ENCODE assay signal across 14 cellular contexts in genomic region chr14:82999802-83000201, GRCh38.
DNase-seq lines count a peak whose midpoint lies in the region; ATAC-seq and TF ChIP-seq lines count a peak whose summit lies in the region.
"Had no signal": no experiment of that assay in that cellular context is flagged by ENCODE, and none has a peak within 500 bp of the region (broad histone marks: within the 10 kb centered on the region; RNA-seq: fewer than 3 reads in every experiment).

No MANE protein-coding gene starts in this region.

- CTCF ChIA-PET in BJ (lab: Yijun Ruan, JAX): interaction anchor here (0.9 kb wide), 1 partner anchor 301 kb away, joined by 3 read pairs; no protein-coding TSS in a partner anchor

- TF ChIP-seq CTCF in BJ (IDR thresholded peaks at IDR 0.05; ENCODE audit: insufficient read depth, low read depth, low read length): peak; percentile 34; the same call in 1 of the 2 replicates
- peak; percentile 39; the same call in 1 of the 2 replicates for TF ChIP-seq CTCF in HFFc6 (IDR thresholded peaks at IDR 0.05)
- TF ChIP-seq CTCF in VCaP (conservative IDR thresholded peaks at IDR 0.05): peak; percentile 17; the same call in 1 of the 2 replicates

- peaks cover 20% of the 10 kb centered on the region for H3K9me3 Mint-ChIP-seq in HFFc6
- H3K9me3 Mint-ChIP-seq: activated naive CD4-positive, alpha-beta T cell treated with anti-CD3 and anti-CD28 coated beads, Interleukin-2, amount 50 U/mL, for 24 hours had no signal

- no peaks in the 10 kb centered on the region for H3K36me3 ChIP-seq in BJ (ENCODE audit: control insufficient read depth, insufficient read depth, low read length)
- H3K36me3 ChIP-seq: heart right ventricle, sigmoid colon, uterus had no signal

- DNase-seq in BJ (ENCODE audit: low read depth): no peak
- DNase-seq in HFFc6: no peak
- peak; percentile 12 for DNase-seq in iPS-NIHi7 (ENCODE audit: extremely low spot score)
- DNase-seq in GF-D8 (lab: John Stamatoyannopoulos, UW): no peak
- DNase-seq: activated CD4-positive, alpha-beta T cell treated with anti-CD3 and anti-CD28 coated beads, Interleukin-2, amount 50 U/mL, for 4 hours; heart right ventricle; sigmoid colon; uterus had no signal

- H3K27ac Mint-ChIP-seq in HFFc6: no peak overlapping the region
- H3K27ac Mint-ChIP-seq: activated naive CD4-positive, alpha-beta T cell treated with anti-CD3 and anti-CD28 coated beads, Interleukin-2, amount 50 U/mL, for 24 hours; IgD-negative memory B cell had no signal

- no peak for ATAC-seq in HG02884 (IDR thresholded peaks at IDR 0.05; ENCODE audit: unreplicated experiment)
- ATAC-seq in HG02571 (IDR thresholded peaks at IDR 0.05; ENCODE audit: unreplicated experiment): no peak
- no peak for ATAC-seq in HG03469 (IDR thresholded peaks at IDR 0.05; ENCODE audit: unreplicated experiment)
- ATAC-seq: heart right ventricle had no signal

- H3K4me1 Mint-ChIP-seq in HFFc6 (ENCODE audit: low read depth): no peaks in the 10 kb centered on the region
- H3K4me1 Mint-ChIP-seq: activated naive CD4-positive, alpha-beta T cell treated with anti-CD3 and anti-CD28 coated beads, Interleukin-2, amount 50 U/mL, for 24 hours; IgD-negative memory B cell had no signal

- no peaks in the 10 kb centered on the region for H3K27me3 ChIP-seq in BJ (ENCODE audit: control insufficient read depth, insufficient read depth, low read length)
- H3K27me3 ChIP-seq: heart right ventricle, sigmoid colon, uterus had no signal

- no peak overlapping the region for H3K4me3 Mint-ChIP-seq in HFFc6
- H3K4me3 Mint-ChIP-seq: activated naive CD4-positive, alpha-beta T cell treated with anti-CD3 and anti-CD28 coated beads, Interleukin-2, amount 50 U/mL, for 24 hours; IgD-negative memory B cell had no signal

- no peak overlapping the region for H3K27ac ChIP-seq in VCaP
- H3K27ac ChIP-seq: heart right ventricle, sigmoid colon, uterus had no signal

- H3K4me3 ChIP-seq in BJ (ENCODE audit: low read depth, low read length): no peak overlapping the region
- H3K4me3 ChIP-seq: heart right ventricle, sigmoid colon, uterus had no signal

- POLR2A ChIA-PET in BJ (lab: Charles Lee): no interaction called here

- H3K36me3 Mint-ChIP-seq in HFFc6 (ENCODE audit: low read depth): no peaks in the 10 kb centered on the region
- H3K36me3 Mint-ChIP-seq: activated naive CD4-positive, alpha-beta T cell treated with anti-CD3 and anti-CD28 coated beads, Interleukin-2, amount 50 U/mL, for 24 hours; IgD-negative memory B cell had no signal

- no peaks in the 10 kb centered on the region for H3K27me3 Mint-ChIP-seq in HFFc6 (ENCODE audit: insufficient read depth)
- H3K27me3 Mint-ChIP-seq: activated naive CD4-positive, alpha-beta T cell treated with anti-CD3 and anti-CD28 coated beads, Interleukin-2, amount 50 U/mL, for 24 hours; IgD-negative memory B cell had no signal
